Comparison of ENCODE assay signal across 14 cellular contexts in the genomic region with DNA sequence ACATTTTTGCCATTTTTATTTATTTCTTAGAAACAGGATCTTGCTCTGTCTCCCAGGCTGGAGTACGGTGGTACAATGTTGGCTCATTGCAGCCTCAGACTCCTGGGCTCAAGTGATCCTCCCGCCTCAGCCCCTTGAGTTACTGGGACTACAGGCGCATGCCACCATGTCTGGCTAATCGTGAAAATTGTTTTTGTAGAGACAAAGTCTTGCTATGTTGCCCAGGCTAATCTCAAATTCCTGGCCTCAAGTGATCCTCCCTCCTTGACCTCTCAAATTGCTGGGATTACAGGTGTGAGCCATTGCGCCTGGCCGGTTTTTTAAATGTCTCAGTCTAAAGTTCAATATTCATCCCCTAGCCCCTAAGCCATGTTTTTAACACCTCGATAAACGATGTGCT.
A peak's percentile ranks its signal among the peaks of the same experiment; 100 is the strongest.
DNase-seq lines count a peak whose midpoint lies in the region; ATAC-seq and TF ChIP-seq lines count a peak whose summit lies in the region.
"Had no signal": no experiment of that assay in that cellular context is flagged by ENCODE, and none has a peak within 500 bp of the region (broad histone marks: within the 10 kb centered on the region; RNA-seq: fewer than 3 reads in every experiment).

No MANE protein-coding gene starts in this region.

- H3K27me3 ChIP-seq in naive thymus-derived CD4-positive, alpha-beta T cell (ENCODE audit: control insufficient read depth in 2 of 2, insufficient read depth in 2 of 2, low read length in 2 of 2), result no peaks in the 10 kb centered on the region
- H3K27me3 ChIP-seq in tibial artery, result no peaks in the 10 kb centered on the region

- no peaks in the 10 kb centered on the region for H3K36me3 ChIP-seq in naive thymus-derived CD4-positive, alpha-beta T cell (ENCODE audit: control insufficient read depth in 2 of 3, insufficient read depth in 3 of 3, low read length in 3 of 3)
- no peaks in the 10 kb centered on the region for H3K36me3 ChIP-seq in tibial artery

- peaks cover 13% of the 10 kb centered on the region for H3K4me1 Mint-ChIP-seq in activated naive CD4-positive, alpha-beta T cell treated with anti-CD3 and anti-CD28 coated beads, Interleukin-2, amount 10 ng/mL, durations not matched to agents 7 days and 5 days
- peaks cover 15% of the 10 kb centered on the region for H3K4me1 Mint-ChIP-seq in activated naive CD4-positive, alpha-beta T cell treated with anti-CD3 and anti-CD28 coated beads for 36 hours (ENCODE audit: low read depth)
- H3K4me1 Mint-ChIP-seq in IgD-negative memory B cell, result peaks cover 31 to 52% (median 45%) of the 10 kb centered on the region in 3 donors
- peaks cover 42% of the 10 kb centered on the region for H3K4me1 Mint-ChIP-seq in activated naive CD8-positive, alpha-beta T cell treated with anti-CD3 and anti-CD28 coated beads, Interleukin-2, amount 50 U/mL, for 24 hours
- H3K4me1 Mint-ChIP-seq in stimulated activated memory B cell treated with anti-CD40 and anti-IgM and Interleukin-4, amounts not matched to agents 10 μg/mL and 1 μg/mL and 100 μg/mL, for 72 hours, result peaks cover 63% of the 10 kb centered on the region
- H3K4me1 Mint-ChIP-seq in naive thymus-derived CD4-positive, alpha-beta T cell, result peaks cover 12 to 38% (median 29%) of the 10 kb centered on the region in 7 donors

- no peak for TF ChIP-seq CTCF in tibial artery (IDR thresholded peaks at IDR 0.05)

- H3K27me3 Mint-ChIP-seq in activated naive CD4-positive, alpha-beta T cell treated with anti-CD3 and anti-CD28 coated beads, Interleukin-2, amount 10 ng/mL, durations not matched to agents 7 days and 5 days, result no peaks in the 10 kb centered on the region
- H3K27me3 Mint-ChIP-seq in activated naive CD4-positive, alpha-beta T cell treated with anti-CD3 and anti-CD28 coated beads for 36 hours (ENCODE audit: low read depth), result no peaks in the 10 kb centered on the region
- H3K27me3 Mint-ChIP-seq in IgD-negative memory B cell, result no peaks in the 10 kb centered on the region
- no peaks in the 10 kb centered on the region for H3K27me3 Mint-ChIP-seq in activated naive CD8-positive, alpha-beta T cell treated with anti-CD3 and anti-CD28 coated beads, Interleukin-2, amount 50 U/mL, for 24 hours
- no peaks in the 10 kb centered on the region for H3K27me3 Mint-ChIP-seq in stimulated activated memory B cell treated with anti-CD40 and anti-IgM and Interleukin-4, amounts not matched to agents 10 μg/mL and 1 μg/mL and 100 μg/mL, for 72 hours
- H3K27me3 Mint-ChIP-seq in naive thymus-derived CD4-positive, alpha-beta T cell, result no peaks in the 10 kb centered on the region

- H3K4me3 Mint-ChIP-seq in activated naive CD4-positive, alpha-beta T cell treated with anti-CD3 and anti-CD28 coated beads, Interleukin-2, amount 10 ng/mL, durations not matched to agents 7 days and 5 days, result no peak overlapping the region
- H3K4me3 Mint-ChIP-seq in activated naive CD4-positive, alpha-beta T cell treated with anti-CD3 and anti-CD28 coated beads for 36 hours, result no peak overlapping the region
- peak overlapping the region in 2 of 4 donors; percentile 76 to 85 for H3K4me3 Mint-ChIP-seq in IgD-negative memory B cell
- no peak overlapping the region for H3K4me3 Mint-ChIP-seq in activated naive CD8-positive, alpha-beta T cell treated with anti-CD3 and anti-CD28 coated beads, Interleukin-2, amount 50 U/mL, for 24 hours
- H3K4me3 Mint-ChIP-seq in stimulated activated memory B cell treated with anti-CD40 and anti-IgM and Interleukin-4, amounts not matched to agents 10 μg/mL and 1 μg/mL and 100 μg/mL, for 72 hours, result no peak overlapping the region
- no peak overlapping the region for H3K4me3 Mint-ChIP-seq in naive thymus-derived CD4-positive, alpha-beta T cell

- intact Hi-C loops in activated naive CD4-positive, alpha-beta T cell treated with anti-CD3 and anti-CD28 coated beads for 36 hours (cut with micrococcal nuclease), result loop anchor here (10.0 kb wide), 1 partner anchor 431 kb away; no protein-coding TSS in a partner anchor
- intact Hi-C loops in naive thymus-derived CD4-positive, alpha-beta T cell (cut with micrococcal nuclease), result no loop called here
- intact Hi-C loops in tibial artery (cut with DNase I; ENCODE audit: low total_unique reads), result no loop called here

- H3K4me3 ChIP-seq in naive thymus-derived CD4-positive, alpha-beta T cell (ENCODE audit: low read length), result no peak overlapping the region
- H3K4me3 ChIP-seq in tibial artery, result no peak overlapping the region

- H3K27ac Mint-ChIP-seq in activated naive CD4-positive, alpha-beta T cell treated with anti-CD3 and anti-CD28 coated beads, Interleukin-2, amount 10 ng/mL, durations not matched to agents 7 days and 5 days, result peak overlapping the region; percentile 28
- H3K27ac Mint-ChIP-seq in activated naive CD4-positive, alpha-beta T cell treated with anti-CD3 and anti-CD28 coated beads for 36 hours, result no peak overlapping the region
- peak overlapping the region; percentile 91 to 98 (median 97) for H3K27ac Mint-ChIP-seq in IgD-negative memory B cell
- H3K27ac Mint-ChIP-seq in activated naive CD8-positive, alpha-beta T cell treated with anti-CD3 and anti-CD28 coated beads, Interleukin-2, amount 50 U/mL, for 24 hours, result peak overlapping the region; percentile 11
- H3K27ac Mint-ChIP-seq in stimulated activated memory B cell treated with anti-CD40 and anti-IgM and Interleukin-4, amounts not matched to agents 10 μg/mL and 1 μg/mL and 100 μg/mL, for 72 hours, result peak overlapping the region; percentile 97
- H3K27ac Mint-ChIP-seq in naive thymus-derived CD4-positive, alpha-beta T cell, result peak overlapping the region in 1 of 9 donors; percentile 40

- H3K27ac ChIP-seq in naive thymus-derived CD4-positive, alpha-beta T cell (ENCODE audit: low read depth, low read length), result no peak overlapping the region
- H3K27ac ChIP-seq in tibial artery, result no peak overlapping the region
- H3K27ac ChIP-seq: C4-2B had no signal

- H3K9me3 ChIP-seq in naive thymus-derived CD4-positive, alpha-beta T cell (ENCODE audit: control insufficient read depth in 2 of 3, low read length in 3 of 3), result no peaks in the 10 kb centered on the region
- no peaks in the 10 kb centered on the region for H3K9me3 ChIP-seq in tibial artery

- POLR2A ChIA-PET in naive thymus-derived CD4-positive, alpha-beta T cell (lab: Charles Lee), result no interaction called here

- no peaks in the 10 kb centered on the region for H3K9me3 Mint-ChIP-seq in activated naive CD4-positive, alpha-beta T cell treated with anti-CD3 and anti-CD28 coated beads, Interleukin-2, amount 10 ng/mL, durations not matched to agents 7 days and 5 days
- H3K9me3 Mint-ChIP-seq in activated naive CD4-positive, alpha-beta T cell treated with anti-CD3 and anti-CD28 coated beads for 36 hours, result no peaks in the 10 kb centered on the region
- H3K9me3 Mint-ChIP-seq in IgD-negative memory B cell, result no peaks in the 10 kb centered on the region
- H3K9me3 Mint-ChIP-seq in activated naive CD8-positive, alpha-beta T cell treated with anti-CD3 and anti-CD28 coated beads, Interleukin-2, amount 50 U/mL, for 24 hours, result no peaks in the 10 kb centered on the region
- H3K9me3 Mint-ChIP-seq in stimulated activated memory B cell treated with anti-CD40 and anti-IgM and Interleukin-4, amounts not matched to agents 10 μg/mL and 1 μg/mL and 100 μg/mL, for 72 hours, result no peaks in the 10 kb centered on the region
- no peaks in the 10 kb centered on the region for H3K9me3 Mint-ChIP-seq in naive thymus-derived CD4-positive, alpha-beta T cell

- peaks cover 2% of the 10 kb centered on the region for H3K36me3 Mint-ChIP-seq in activated naive CD4-positive, alpha-beta T cell treated with anti-CD3 and anti-CD28 coated beads, Interleukin-2, amount 10 ng/mL, durations not matched to agents 7 days and 5 days
- peaks cover 4% of the 10 kb centered on the region for H3K36me3 Mint-ChIP-seq in activated naive CD4-positive, alpha-beta T cell treated with anti-CD3 and anti-CD28 coated beads for 36 hours (ENCODE audit: low read depth)
- H3K36me3 Mint-ChIP-seq in IgD-negative memory B cell, result peaks cover 1% of the 10 kb centered on the region
- H3K36me3 Mint-ChIP-seq in activated naive CD8-positive, alpha-beta T cell treated with anti-CD3 and anti-CD28 coated beads, Interleukin-2, amount 50 U/mL, for 24 hours (ENCODE audit: low read depth), result peaks cover 3% of the 10 kb centered on the region
- H3K36me3 Mint-ChIP-seq in stimulated activated memory B cell treated with anti-CD40 and anti-IgM and Interleukin-4, amounts not matched to agents 10 μg/mL and 1 μg/mL and 100 μg/mL, for 72 hours, result peaks cover 18% of the 10 kb centered on the region
- peaks cover 0 to 55% (median 22%) of the 10 kb centered on the region in 5 donors for H3K36me3 Mint-ChIP-seq in naive thymus-derived CD4-positive, alpha-beta T cell

- no peaks in the 10 kb centered on the region for H3K4me1 ChIP-seq in naive thymus-derived CD4-positive, alpha-beta T cell (ENCODE audit: control insufficient read depth in 2 of 2, insufficient read depth in 2 of 2, low read length in 2 of 2)
- H3K4me1 ChIP-seq in tibial artery, result peaks cover 0 to 35% (median 3%) of the 10 kb centered on the region in 4 donors

- ATAC-seq in activated naive CD8-positive, alpha-beta T cell treated with anti-CD3 and anti-CD28 coated beads, Interleukin-2, amount 50 U/mL, for 24 hours, result no peak
- ATAC-seq in stimulated activated memory B cell treated with anti-CD40 and anti-IgM and Interleukin-4, amounts not matched to agents 10 μg/mL and 1 μg/mL and 100 μg/mL, for 72 hours, result no peak
- no peak for ATAC-seq in naive thymus-derived CD4-positive, alpha-beta T cell

- no peak for DNase-seq in activated naive CD4-positive, alpha-beta T cell treated with anti-CD3 and anti-CD28 coated beads, Interleukin-2, amount 10 ng/mL, durations not matched to agents 7 days and 5 days
- no peak for DNase-seq in activated naive CD4-positive, alpha-beta T cell treated with anti-CD3 and anti-CD28 coated beads for 36 hours
- no peak for DNase-seq in activated naive CD8-positive, alpha-beta T cell treated with anti-CD3 and anti-CD28 coated beads, Interleukin-2, amount 50 U/mL, for 24 hours
- DNase-seq in naive thymus-derived CD4-positive, alpha-beta T cell, result no peak
- DNase-seq in NCI-H82 (lab: John Stamatoyannopoulos, UW), result no peak
- no peak for DNase-seq in tibial artery
- DNase-seq: COR-L47, DMS153, EL, NCI-H1417 treated with DMSO at 0.1 percent for 48 hours, NCI-H1930 had no signal

- CTCF ChIA-PET in activated naive CD4-positive, alpha-beta T cell treated with anti-CD3 and anti-CD28 coated beads, Interleukin-2, amount 10 ng/mL, durations not matched to agents 7 days and 5 days (lab: Charles Lee), result interaction anchor here (1.8 to 2.4 kb wide), 2 partner anchors 173 to 180 kb away, joined by 4 to 5 read pairs; no protein-coding TSS in a partner anchor
- CTCF ChIA-PET in activated naive CD4-positive, alpha-beta T cell treated with anti-CD3 and anti-CD28 coated beads for 36 hours (lab: Charles Lee), result interaction anchor here (0.6 to 4.0 kb wide), 3 partner anchors 180 to 432 kb away, joined by 3 to 39 read pairs (median 17); no protein-coding TSS in a partner anchor
- CTCF ChIA-PET in naive thymus-derived CD4-positive, alpha-beta T cell (lab: Charles Lee), result interaction anchor here (0.5 kb wide), 1 partner anchor 147 kb away, joined by 6 read pairs; no protein-coding TSS in a partner anchor
